ENCODE assay signal across 19 cellular contexts in the genomic region with DNA sequence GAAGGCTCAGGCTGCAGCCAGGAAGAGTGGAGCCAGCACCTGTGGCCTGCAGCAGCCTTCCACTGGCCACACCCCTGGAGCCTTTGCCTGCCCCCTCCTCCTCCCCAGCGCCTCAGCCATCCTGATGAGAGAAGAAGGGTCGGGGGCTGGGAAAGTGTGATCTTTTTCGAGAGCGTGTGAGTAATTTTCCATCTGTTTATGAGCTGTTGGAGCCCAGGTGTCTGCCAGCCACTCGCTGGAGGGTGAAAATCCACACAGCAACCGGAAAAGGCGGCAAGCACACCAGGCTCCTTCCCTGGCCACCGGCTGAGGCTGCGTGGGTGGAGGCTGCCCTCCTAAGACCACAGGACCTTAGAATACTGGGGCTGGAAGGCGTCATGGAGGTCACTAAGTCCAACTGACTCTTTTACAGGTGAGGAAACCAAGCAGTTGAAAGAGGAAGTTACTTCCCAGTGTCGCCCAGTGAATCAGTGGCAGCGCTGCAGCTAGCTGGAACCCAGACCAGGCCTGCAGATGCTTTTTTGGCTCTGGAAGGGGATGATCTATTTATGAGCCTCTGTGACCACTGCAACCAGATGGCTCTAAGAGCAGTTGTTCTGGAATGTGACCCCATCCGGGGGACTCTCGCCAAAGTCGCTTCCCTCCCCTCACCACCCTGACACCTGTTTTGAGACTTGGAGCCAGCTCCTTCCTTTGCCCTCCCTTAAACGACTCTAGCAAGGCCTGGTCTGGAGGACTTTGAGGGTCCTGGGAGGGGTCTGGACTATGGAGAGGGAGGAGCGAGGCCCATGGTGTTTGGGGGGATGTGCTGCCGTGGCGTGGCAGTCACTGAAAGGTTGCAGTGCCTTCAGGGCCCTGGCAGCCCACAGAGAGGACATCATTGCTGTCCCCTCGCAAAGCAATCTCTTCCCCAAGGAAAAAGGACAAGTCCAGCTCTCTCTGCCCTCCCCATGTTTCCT. TPM values are rescaled to one million over a fixed set of nuclear protein-coding genes. Genes with fewer than 3 reads are reported as not detected.
DNase-seq lines count a peak whose midpoint lies in the region; ATAC-seq, FAIRE-seq and TF ChIP-seq lines count a peak whose summit lies in the region.
"Had no signal": no experiment of that assay in that cellular context is flagged by ENCODE, and none has a peak within 500 bp of the region (broad histone marks: within the 10 kb centered on the region; RNA-seq: fewer than 3 reads in every experiment).

No MANE protein-coding gene starts in this region.

- peak overlapping the region; percentile 31 for H3K27ac Mint-ChIP-seq in progenitor cell of endocrine pancreas
- H3K27ac Mint-ChIP-seq: activated naive CD8-positive, alpha-beta T cell; T-helper 1 cell treated with Interleukin-12 subunit alpha and Interleukin-12 subunit beta and Interleukin-4 antibody, amounts not matched to agents 30 μg/mL and 1 μg/mL, for 36 hours had no signal

- no peaks in the 10 kb centered on the region for H3K4me1 Mint-ChIP-seq in progenitor cell of endocrine pancreas (ENCODE audit: low read depth)
- H3K4me1 Mint-ChIP-seq: neural crest cell had no signal

- H3K9me3 Mint-ChIP-seq in progenitor cell of endocrine pancreas (ENCODE audit: low read depth) = no peaks in the 10 kb centered on the region
- H3K9me3 Mint-ChIP-seq: neural crest cell; T-helper 1 cell treated with Interleukin-12 subunit alpha and Interleukin-12 subunit beta and Interleukin-4 antibody, amounts not matched to agents 30 μg/mL and 1 μg/mL, for 36 hours had no signal

- no peaks in the 10 kb centered on the region for H3K36me3 ChIP-seq in GM12878 (ENCODE audit: control insufficient read depth in 2 of 2, insufficient read depth in 2 of 2, low read length in 1 of 2)
- H3K36me3 ChIP-seq: breast epithelium had no signal

- no peak overlapping the region for H2AFZ ChIP-seq in GM12878 (ENCODE audit: control insufficient read depth, low read depth, low read length)

- CTCF ChIA-PET in GM12878 (lab: Yijun Ruan, JAX) = interaction anchor here (1.8 kb wide), 1 partner anchor 11 kb away, joined by 6 read pairs; no protein-coding TSS in a partner anchor

- in situ Hi-C loops in GM12878 (cut with MboI) = no loop called here

- no peak overlapping the region for H3K4me3 Mint-ChIP-seq in progenitor cell of endocrine pancreas (ENCODE audit: low read depth)
- H3K4me3 Mint-ChIP-seq: activated naive CD8-positive, alpha-beta T cell; neural crest cell; T-helper 1 cell treated with Interleukin-12 subunit alpha and Interleukin-12 subunit beta and Interleukin-4 antibody, amounts not matched to agents 30 μg/mL and 1 μg/mL, for 36 hours had no signal

- no TSS peak for BruUV-seq in GM12878 (replicated peaks; lab: Mats Ljungman, UMichigan)

- no peak for TF ChIP-seq CTCF in GM12878 (IDR thresholded peaks at IDR 0.05 in 2 of 3, conservative IDR thresholded peaks at IDR 0.05 in 1 of 3; ENCODE audit: control insufficient read depth in 2 of 3, extremely low read depth in 1 of 3, insufficient read depth in 1 of 3, low read depth in 3 of 3, low read length in 3 of 3)
- no peak for TF ChIP-seq CTCF in progenitor cell of endocrine pancreas (IDR thresholded peaks at IDR 0.05; ENCODE audit: unreplicated experiment)

- no peaks in the 10 kb centered on the region for H3K79me2 ChIP-seq in GM12878 (ENCODE audit: control insufficient read depth, insufficient read depth, low read length)

- DNase-seq in NCI-H748 (lab: John Stamatoyannopoulos, UW; ENCODE audit: unreplicated experiment) (peak; percentile 5), NCI-H748 treated with DMSO at 0.1 percent for 48 hours (lab: John Stamatoyannopoulos, UW) (no peak), NCI-H1417 treated with DMSO at 0.1 percent for 48 hours (lab: John Stamatoyannopoulos, UW) (peak; percentile 26), GM12878 (ENCODE audit: low read depth, low spot score) (no peak), progenitor cell of endocrine pancreas (ENCODE audit: low spot score, unreplicated experiment) (no peak), AG20443 (ENCODE audit: low spot score) (no peak)
- no peak for DNase-seq in activated CD4-positive, alpha-beta T cell treated with anti-CD3 and anti-CD28 coated beads, Interleukin-2, amount 50 U/mL, for 48 hours
- DNase-seq: Calu3; effector CD4-positive, alpha-beta T cell; mammary epithelial cell; stimulated activated CD4-positive, alpha-beta T cell treated with anti-CD3 and anti-CD28 coated beads, Interleukin-4, amount 100 ng/mL, for 1 hour; trophoblast cell had no signal

- peaks cover 34% of the 10 kb centered on the region for H3K27me3 Mint-ChIP-seq in progenitor cell of endocrine pancreas

- no peak for FAIRE-seq in GM12878 (lab: Jason Lieb, UNC)

- H4K20me1 ChIP-seq in GM12878 (ENCODE audit: control insufficient read depth, insufficient read depth) = no peaks in the 10 kb centered on the region

- no peaks in the 10 kb centered on the region for H3K4me1 ChIP-seq in GM12878 (ENCODE audit: control insufficient read depth, insufficient read depth, low read length)

- no peak overlapping the region for H3K4me2 ChIP-seq in GM12878 (ENCODE audit: control insufficient read depth, insufficient read depth)

- H3K27me3 ChIP-seq in GM12878 (replicated peaks in 1 of 2; ENCODE audit: control insufficient read depth in 2 of 2, insufficient read depth in 2 of 2, low read length in 1 of 2) = peaks cover 0 to 2% of the 10 kb centered on the region in 2 experiments; a peak in 2 of 4 replicates
- H3K27me3 ChIP-seq: breast epithelium had no signal

- intact Hi-C loops in GM12878 (cut with micrococcal nuclease; ENCODE audit: unreplicated experiment) = no loop called here

- POLR2A ChIA-PET in GM12878 (lab: Charles Lee) = interaction anchor here (0.6 kb wide), 3 partner anchors 90 to 1525 kb away, joined by 3 to 4 read pairs (median 4); no protein-coding TSS in a partner anchor

- ATAC-seq in GM12878 = no peak
- no peak for ATAC-seq in GM21825 (IDR thresholded peaks at IDR 0.05; ENCODE audit: unreplicated experiment)
- ATAC-seq: sciatic nerve had no signal

- TF ChIP-seq POLR2A in GM12878 (IDR thresholded peaks at IDR 0.05; ENCODE audit: low read depth, low read length) = no peak

- H3K36me3 Mint-ChIP-seq in progenitor cell of endocrine pancreas (ENCODE audit: insufficient read depth) = no peaks in the 10 kb centered on the region
- H3K36me3 Mint-ChIP-seq: activated naive CD8-positive, alpha-beta T cell had no signal

- TF ChIP-seq RAD21 in GM12878 (IDR thresholded peaks at IDR 0.05; ENCODE audit: insufficient read depth, low read depth, low read length) = no peak

- no peak overlapping the region for H3K27ac ChIP-seq in GM12878 (ENCODE audit: control insufficient read depth, insufficient read depth)
- H3K27ac ChIP-seq: breast epithelium had no signal

- 21% methylated on average over 19 of the region's 20 CpGs for WGBS in GM12878 (ENCODE audit: insufficient coverage, insufficient replicate concordance, low lambda C conversion rate, missing lambda C conversion rate)

- SMC1A ChIA-PET in GM12878 (lab: Charles Lee; ENCODE audit: uncharacterized antibody, unreplicated experiment) = no interaction called here

- RAD21 ChIA-PET in GM12878 (lab: Charles Lee; ENCODE audit: unreplicated experiment) = no interaction called here

- no peak for TF ChIP-seq EP300 in GM12878 (IDR thresholded peaks at IDR 0.05; ENCODE audit: borderline replicate concordance in 1 of 2, control insufficient read depth in 1 of 2, low read depth in 2 of 2, low read length in 2 of 2)

- no peak overlapping the region for H3K9ac ChIP-seq in GM12878 (ENCODE audit: control insufficient read depth, insufficient read depth, low read length)

- no peaks in the 10 kb centered on the region for H3K9me3 ChIP-seq in GM12878 (replicated peaks; ENCODE audit: control insufficient read depth, insufficient read depth, low read length)
- H3K9me3 ChIP-seq: breast epithelium had no signal

- no peak overlapping the region for H3K4me3 ChIP-seq in GM12878
- H3K4me3 ChIP-seq: breast epithelium had no signal

TF ChIP-seq in GM12878, 131 proteins besides CTCF, POLR2A, EP300 and RAD21:
- TF ChIP-seq SREBF1 (IDR thresholded peaks at IDR 0.05; ENCODE audit: low read length) = no peak
- TF ChIP-seq IKZF1 (conservative IDR thresholded peaks at IDR 0.05) = peak; percentile 26; the same call in 1 of the 2 replicates

RNA-seq across cellular contexts. Expression of a gene that starts 54.5 kb away (rescaled TPM):
- total RNA-seq in GM12878 (2013; cell fraction: nucleolus; rRNA removed) = 0.13 TPM in 1 of 2 replicates, not detected in the other
- total RNA-seq in GM12878 (2014; rRNA removed) (0.05 TPM in 1 of 2 replicates, not detected in the other), GM12878 (2014; rRNA removed; fragmentation: Illumina TruSeq; extraction: Trizol) (not detected in 2 replicates), GM12878 (2021) (not detected in 2 replicates), progenitor cell of endocrine pancreas (0.47 and 0.50 TPM in 2 replicates)
- polyA plus RNA-seq in GM12878 (2011; ENCODE audit: low read depth) = not detected
- polyA plus RNA-seq in GM12878 (2011; rRNA removed) (not detected in 2 replicates), GM12878 (2014; fragmentation: Illumina TruSeq; extraction: Trizol) (not detected in 2 replicates), GM12878 (2014; fragmentation: Nextera tagmentation; extraction: Ambion mirVana) (not detected), GM12878 (2014; rRNA removed) (0.04 TPM in 1 of 2 replicates, not detected in the other), GM12878 (2016; fragmentation: Nextera tagmentation; extraction: Ambion mirVana) (not detected)
- polyA plus RNA-seq in GM12878 (2011; cell fraction: cytosol; rRNA removed) = 0.01 and 0.05 TPM in 2 replicates
- 0.12 and 0.19 TPM in 2 replicates for polyA plus RNA-seq in GM12878 (2011; cell fraction: nucleus; rRNA removed)
- 0.04 TPM in 1 of 2 replicates, not detected in the other for polyA plus RNA-seq in GM12878 (2012)
- polyA minus RNA-seq in GM12878 (2011; rRNA and poly(A)+ RNA removed) = not detected in 2 replicates
- polyA minus RNA-seq in GM12878 (2011; cell fraction: cytosol; rRNA and poly(A)+ RNA removed) = not detected in 2 replicates
- not detected in 2 replicates for polyA minus RNA-seq in GM12878 (2011; cell fraction: nucleus; rRNA and poly(A)+ RNA removed)
- total RNA-seq: Calu3 had no signal
- polyA plus RNA-seq: AG04450 had no signal

Comparison
In these comparisons a context has a peak if more than half of its experiments do, and no peak if none do; other contexts are left out.
1. DNase-seq: peak in NCI-H748 (single experiment) and NCI-H1417 treated with DMSO at 0.1 percent for 48 hours (single experiment); none in NCI-H748 treated with DMSO at 0.1 percent for 48 hours (single experiment), GM12878 (single experiment), progenitor cell of endocrine pancreas (single experiment), activated CD4-positive, alpha-beta T cell treated with anti-CD3 and anti-CD28 coated beads, Interleukin-2, amount 50 U/mL, for 48 hours (0 of 2) and AG20443 (single experiment).